ENCODE assay signal across 8 cellular contexts in the genomic region with DNA sequence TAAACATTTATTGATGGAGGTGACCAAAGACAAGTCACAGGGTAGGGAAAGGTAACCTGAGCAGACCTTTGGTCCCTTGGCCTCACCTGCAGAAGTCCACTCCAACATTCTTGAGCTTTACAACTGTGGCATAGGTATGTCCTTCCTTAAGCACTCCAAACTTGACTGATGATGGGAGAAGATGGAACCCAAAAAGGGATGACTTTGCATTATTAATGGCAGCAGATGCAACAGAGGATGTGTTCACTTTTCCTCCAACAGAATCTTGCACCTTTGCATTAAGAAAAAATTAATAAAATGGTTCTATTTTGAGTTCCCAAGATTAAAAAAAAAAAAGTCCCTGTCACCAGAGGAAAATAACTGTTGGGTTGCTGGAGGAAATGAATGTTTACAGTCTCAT.
"Had no signal": no experiment of that assay in that cellular context is flagged by ENCODE, and none has a peak within 500 bp of the region (broad histone marks: within the 10 kb centered on the region; RNA-seq: fewer than 3 reads in every experiment).

No MANE protein-coding gene starts in this region.

- H2AFZ ChIP-seq: GM23338 had no signal

- ATAC-seq: GM23338 had no signal

- H3K4me3 ChIP-seq: GM23338 had no signal

- H3K27ac Mint-ChIP-seq: GM23338, H9 had no signal

- H3K4me3 Mint-ChIP-seq: GM23338, H9 had no signal

- FAIRE-seq: H1, H54, HTR-8/SVneo had no signal

- DNase-seq: H9, HCEC 1CT, KBM-7 had no signal

- H3K9ac ChIP-seq: KMS-11 had no signal

- H3K27ac ChIP-seq: KMS-11 had no signal

- H3K9me3 Mint-ChIP-seq: GM23338, H9 had no signal

- H3K4me2 ChIP-seq: GM23338, KMS-11 had no signal
